In genomic region chr15:66862878-66863335, GRCh38 we compare ENCODE assay signal across 8 cellular contexts.
A peak's percentile ranks its signal among the peaks of the same experiment; 100 is the strongest.
DNase-seq lines count a peak whose midpoint lies in the region; ATAC-seq and FAIRE-seq lines count a peak whose summit lies in the region.

No MANE protein-coding gene starts in this region.

- H3K27ac ChIP-seq in neuronal stem cell (replicated peaks; ENCODE audit: low read length): no peak overlapping the region

- no peak overlapping the region for H3K14ac ChIP-seq in neuronal stem cell (ENCODE audit: low read length)

- no peak overlapping the region for H3K9ac ChIP-seq in neuronal stem cell (ENCODE audit: low read depth, low read length, poor library complexity)

- no peaks in the 10 kb centered on the region for H3K36me3 ChIP-seq in neuronal stem cell (replicated peaks in 1 of 2; ENCODE audit: control insufficient read depth in 2 of 2, insufficient read depth in 2 of 2, low read length in 2 of 2)

- no peak overlapping the region for H3K4me3 Mint-ChIP-seq in activated T-cell treated with anti-CD3 and anti-CD28 coated beads, Interleukin-2, amount 50 U/mL, for 72 hours

- no peak overlapping the region for H4K8ac ChIP-seq in neuronal stem cell (ENCODE audit: low read depth, low read length)

- H3K27me3 ChIP-seq in neuronal stem cell (ENCODE audit: control insufficient read depth in 3 of 3, insufficient read depth in 3 of 3, low read depth in 1 of 3, low read length in 3 of 3): no peaks in the 10 kb centered on the region

- peaks cover 15% of the 10 kb centered on the region for H3K27me3 Mint-ChIP-seq in activated T-cell treated with anti-CD3 and anti-CD28 coated beads, Interleukin-2, amount 50 U/mL, for 72 hours (ENCODE audit: low read depth)

- no peak overlapping the region for H2BK120ac ChIP-seq in neuronal stem cell (ENCODE audit: low read depth, low read length)

- FAIRE-seq in RCC 7860 (lab: Jason Lieb, UNC): no peak

- WGBS in neuronal stem cell (ENCODE audit: extremely low coverage in 2 of 2, insufficient read length in 2 of 2, insufficient replicate concordance in 1 of 2), 2 donors: no CpG with 5 or more reads among the region's 9 CpGs

- no peak overlapping the region for H3K4ac ChIP-seq in neuronal stem cell (ENCODE audit: low read length)

- H3K4me1 ChIP-seq in neuronal stem cell (ENCODE audit: control insufficient read depth in 2 of 2, insufficient read depth in 1 of 2, low read depth in 1 of 2, low read length in 2 of 2): peaks cover 3 to 6% of the 10 kb centered on the region in 2 donors

- no peak overlapping the region for H3K27ac Mint-ChIP-seq in activated T-cell treated with anti-CD3 and anti-CD28 coated beads, Interleukin-2, amount 50 U/mL, for 72 hours

- no peaks in the 10 kb centered on the region for H3K9me3 Mint-ChIP-seq in activated T-cell treated with anti-CD3 and anti-CD28 coated beads, Interleukin-2, amount 50 U/mL, for 72 hours

- no peak overlapping the region for H2AK5ac ChIP-seq in neuronal stem cell (ENCODE audit: low read depth, low read length)

- no peak overlapping the region for H3K4me2 ChIP-seq in neuronal stem cell (ENCODE audit: insufficient read depth, low read length, poor library complexity, severe bottlenecking)

- H4K91ac ChIP-seq in neuronal stem cell (ENCODE audit: low read depth, low read length, poor library complexity): no peak overlapping the region

- H2BK5ac ChIP-seq in neuronal stem cell (ENCODE audit: low read length): no peak overlapping the region

- no peak overlapping the region for H2BK15ac ChIP-seq in neuronal stem cell (ENCODE audit: low read length)

- H3K4me1 Mint-ChIP-seq in activated T-cell treated with anti-CD3 and anti-CD28 coated beads, Interleukin-2, amount 50 U/mL, for 72 hours (ENCODE audit: low read depth): peaks cover 12% of the 10 kb centered on the region

- H3K18ac ChIP-seq in neuronal stem cell (ENCODE audit: low read length): no peak overlapping the region

- DNase-seq in ELF-1 (ENCODE audit: low read depth, low spot score) (peak; percentile 95), HK-2 (ENCODE audit: unreplicated experiment) (peak; percentile 71), RCC 7860 (ENCODE audit: low spot score) (peak; percentile 65), fibroblast of peridontal ligament (ENCODE audit: extremely low read depth) (peak; percentile 89), neuronal stem cell (ENCODE audit: low spot score) (peak; percentile 82), superior temporal gyrus (ENCODE audit: extremely low spot score) (peak; percentile 72)
- DNase-seq in activated T-cell treated with anti-CD3 and anti-CD28 coated beads, Interleukin-2, amount 50 U/mL, for 72 hours: peak; percentile 76 to 82

- no peaks in the 10 kb centered on the region for H3K79me1 ChIP-seq in neuronal stem cell (ENCODE audit: low read depth, low read length)

- peak; percentile 96 to 97 for ATAC-seq in activated T-cell treated with anti-CD3 and anti-CD28 coated beads, Interleukin-2, amount 50 U/mL, for 72 hours (replicated peaks in 1 of 2)
- no peak for ATAC-seq in GM18870 (IDR thresholded peaks at IDR 0.05; ENCODE audit: unreplicated experiment)

- no peaks in the 10 kb centered on the region for H3K36me3 Mint-ChIP-seq in activated T-cell treated with anti-CD3 and anti-CD28 coated beads, Interleukin-2, amount 50 U/mL, for 72 hours (ENCODE audit: insufficient read depth in 2 of 2)

- no peak overlapping the region for H3K23ac ChIP-seq in neuronal stem cell (ENCODE audit: low read depth, low read length, poor library complexity)

- H2AFZ ChIP-seq in neuronal stem cell (ENCODE audit: low read length): peak overlapping the region; percentile 68

- no peaks in the 10 kb centered on the region for H3K9me3 ChIP-seq in neuronal stem cell (replicated peaks in 1 of 2; ENCODE audit: control insufficient read depth in 2 of 2, insufficient read depth in 1 of 2, low read depth in 1 of 2, low read length in 2 of 2)

- no peak overlapping the region for H3K4me3 ChIP-seq in neuronal stem cell (ENCODE audit: low read length in 2 of 2)

- H2BK12ac ChIP-seq in neuronal stem cell (ENCODE audit: low read length): no peak overlapping the region
